22 cellular contexts compared by ENCODE assay signal in genomic region chr1:234078143-234078542, GRCh38.
"Had no signal": no experiment of that assay in that cellular context is flagged by ENCODE, and none has a peak within 500 bp of the region (broad histone marks: within the 10 kb centered on the region; RNA-seq: fewer than 3 reads in every experiment).

No MANE protein-coding gene starts in this region.

- H3K9ac ChIP-seq: KMS-11 had no signal

- H3K27me3 ChIP-seq: SJSA1 had no signal

- H3K4me2 ChIP-seq: KMS-11 had no signal

- DNase-seq: Kasumi-1, MM.1S, NCI-H1092 treated with DMSO at 0.1 percent for 48 hours, NCI-H1436, NCI-H187, NCI-H2029, NCI-H2081 treated with DMSO at 0.1 percent for 48 hours, NCI-H2171, NCI-H226, NCI-H446, NCI-H510A, NCI-H524 treated with DMSO at 0.1 percent for 48 hours, NCI-H69, NCI-H774, Right ventricle myocardium superior, RPMI8226, SIG-M5 had no signal

- H3K4me1 ChIP-seq: SJSA1 had no signal

- ATAC-seq: K562 had no signal

- H3K27ac ChIP-seq: HL-60, KMS-11, SJSA1, SK-N-MC had no signal

- H3K4me3 ChIP-seq: K562, SJSA1, SK-N-MC had no signal

- H3K36me3 ChIP-seq: SJSA1 had no signal
